In the genomic region with DNA sequence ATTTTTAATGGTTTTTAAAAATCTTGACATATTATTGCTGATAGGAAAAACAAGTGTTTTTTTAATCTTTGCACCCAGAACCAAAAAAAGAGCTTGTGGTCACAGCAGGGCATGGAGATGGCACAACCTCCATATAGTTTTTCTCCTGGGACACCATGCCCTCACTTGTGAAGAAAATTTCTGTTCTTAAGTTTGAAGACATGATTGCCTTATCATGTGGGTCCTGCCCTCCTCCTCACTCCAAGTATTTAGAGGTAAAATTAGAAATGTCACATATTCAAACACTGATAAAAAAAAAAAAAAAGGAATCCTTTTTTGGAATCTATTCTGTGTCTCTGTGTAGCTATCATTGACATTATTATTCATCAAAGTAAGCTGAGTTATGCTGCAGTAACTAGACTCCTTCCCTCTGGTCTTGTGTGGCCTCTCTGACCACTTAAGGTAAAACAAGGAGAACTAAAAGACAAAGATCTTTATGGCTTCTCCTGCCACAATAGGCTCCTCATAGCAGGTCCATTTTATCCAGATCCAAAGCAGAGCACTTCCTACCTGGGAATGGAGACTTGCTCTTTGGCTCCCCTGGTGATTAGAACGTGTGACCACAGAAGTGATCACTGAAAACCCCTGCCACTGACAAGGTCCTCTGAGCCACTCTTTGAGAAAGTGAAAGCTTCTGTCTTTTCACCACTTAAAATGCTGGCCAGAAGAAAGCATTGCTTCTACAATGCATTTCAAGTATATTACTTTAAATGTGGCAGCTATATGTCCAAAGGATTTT, we compare ENCODE assay signal across 1 cellular context.
A peak's percentile ranks its signal among the peaks of the same experiment; 100 is the strongest.
TF ChIP-seq lines count a peak whose summit lies in the region.

No MANE protein-coding gene starts in this region.

TF ChIP-seq in GM23338, 12 proteins besides CTCF, POLR2A, EP300 and RAD21 (continued from another document):
- peak; percentile 28; the same call in 1 of the 2 replicates for TF ChIP-seq ZNF462 (CRISPR knock-in tag; IDR thresholded peaks at IDR 0.05)
